8 cellular contexts compared by ENCODE assay signal in the genomic region with DNA sequence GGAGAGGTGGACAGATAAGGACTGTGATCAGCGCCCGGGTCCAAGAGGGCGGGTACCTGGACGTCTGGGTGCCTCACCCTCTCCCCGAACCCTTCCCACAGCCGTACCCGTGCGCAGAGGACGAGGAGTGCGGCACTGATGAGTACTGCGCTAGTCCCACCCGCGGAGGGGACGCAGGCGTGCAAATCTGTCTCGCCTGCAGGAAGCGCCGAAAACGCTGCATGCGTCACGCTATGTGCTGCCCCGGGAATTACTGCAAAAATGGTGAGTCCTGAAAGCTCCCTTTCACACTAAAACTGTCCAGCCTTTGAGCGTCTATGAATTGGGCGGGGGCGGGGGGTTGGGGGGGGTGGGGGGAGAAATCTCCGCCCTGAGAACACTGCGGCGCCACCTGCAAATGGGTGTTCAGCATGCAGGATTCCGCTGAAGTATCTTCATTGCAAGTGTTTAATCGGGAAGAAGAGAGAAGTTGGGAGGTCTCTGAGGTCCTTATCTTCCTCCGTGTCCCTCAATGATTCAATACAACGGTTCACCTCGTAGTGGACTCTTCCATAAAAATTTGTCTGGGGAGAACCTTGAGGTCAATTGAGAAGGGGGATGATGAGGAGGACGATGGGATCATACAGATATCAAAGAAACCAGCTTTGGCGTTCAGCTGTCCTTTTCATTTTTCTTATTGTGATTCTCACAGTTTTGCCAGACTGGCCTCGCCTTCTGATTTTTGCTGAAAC. TPM values are rescaled to one million over a fixed set of nuclear protein-coding genes. Genes with fewer than 3 reads are reported as not detected.
A peak's percentile ranks its signal among the peaks of the same experiment; 100 is the strongest.
DNase-seq lines count a peak whose midpoint lies in the region; ATAC-seq, FAIRE-seq and TF ChIP-seq lines count a peak whose summit lies in the region.

No MANE protein-coding gene starts in this region.

- no peaks in the 10 kb centered on the region for H3K36me3 Mint-ChIP-seq in naive B cell
- no peaks in the 10 kb centered on the region for H3K36me3 Mint-ChIP-seq in activated CD8-positive, alpha-beta T cell treated with anti-CD3 and anti-CD28 coated beads, Interleukin-2, amount 10 ng/mL, durations not matched to agents 7 days and 5 days (ENCODE audit: low read depth)

- H2AK9ac ChIP-seq in IMR-90 (replicated peaks; ENCODE audit: low read depth, low read length, poor library complexity) = peak overlapping the region; percentile 86

- H3K36me3 ChIP-seq in IMR-90 (ENCODE audit: control insufficient read depth, insufficient read depth, low read length) = peaks cover 6% of the 10 kb centered on the region; the same call in 1 of the 2 replicates
- no peaks in the 10 kb centered on the region for H3K36me3 ChIP-seq in endothelial cell of umbilical vein (ENCODE audit: control insufficient read depth in 2 of 2, extremely low read depth in 1 of 2, insufficient read depth in 2 of 2, low read length in 2 of 2)

- dilution Hi-C loops in IMR-90 (cut with HindIII; ENCODE audit: low sequenced_read_pairs, unreplicated experiment) = no loop called here
- dilution Hi-C loops in endothelial cell of umbilical vein (cut with MboI; ENCODE audit: extremely low pct_ligation_motif_present, low sequenced_read_pairs) = no loop called here

- H3K4me3 ChIP-seq in IMR-90 (ENCODE audit: insufficient read depth, low read depth, low read length) (peak overlapping the region; percentile 81), endothelial cell of umbilical vein (replicated peaks in 1 of 3; ENCODE audit: insufficient read depth in 1 of 3, low read depth in 1 of 3, low read length in 3 of 3) (peak overlapping the region; percentile 90 to 98 (median 90))

- H4K5ac ChIP-seq in IMR-90 (ENCODE audit: low read depth, low read length) = peak overlapping the region; percentile 80

- peak overlapping the region; percentile 97 for H2BK20ac ChIP-seq in IMR-90 (ENCODE audit: low read depth, low read length)

- DNase-seq in AG08395 (ENCODE audit: low spot score) (peak; percentile 8), IMR-90 (peak; percentile 41), endothelial cell of umbilical vein (ENCODE audit: low read depth, low spot score) (no peak), naive B cell (peak; percentile 6), cortex of kidney (lab: John Stamatoyannopoulos, UW) (no peak)
- DNase-seq in stimulated activated CD4-positive, alpha-beta T cell treated with anti-CD3 and anti-CD28 coated beads, Interleukin-4, amount 100 ng/mL, for 24 hours = no peak
- DNase-seq in stimulated activated CD8-positive, alpha-beta memory T cell treated with anti-CD3 and anti-CD28 coated beads, Interleukin-4, amount 100 ng/mL, for 48 hours = no peak
- DNase-seq in activated CD8-positive, alpha-beta T cell treated with anti-CD3 and anti-CD28 coated beads, Interleukin-2, amount 10 ng/mL, durations not matched to agents 7 days and 5 days = no peak

- peak overlapping the region; percentile 98 for H3K4ac ChIP-seq in IMR-90 (ENCODE audit: low read depth, low read length)

- H3K79me1 ChIP-seq in IMR-90 (ENCODE audit: low read depth in 1 of 2, low read length in 2 of 2) = peaks cover 0 to 34% of the 10 kb centered on the region in 2 experiments; a peak in 2 of 4 replicates

- peak overlapping the region; percentile 99 for H3K14ac ChIP-seq in IMR-90 (replicated peaks; ENCODE audit: low read depth, low read length)

- H3K4me2 ChIP-seq in IMR-90 (ENCODE audit: low read depth, low read length) (peak overlapping the region; percentile 87), endothelial cell of umbilical vein (ENCODE audit: insufficient read depth, low read length) (peak overlapping the region; percentile 93)

- peak overlapping the region; percentile 71 for H3K27ac ChIP-seq in IMR-90 (ENCODE audit: insufficient read depth, low read length)
- H3K27ac ChIP-seq in endothelial cell of umbilical vein (ENCODE audit: insufficient read depth, low read depth, low read length) = peak overlapping the region; percentile 94

- peak overlapping the region; percentile 99 for H2BK5ac ChIP-seq in IMR-90 (ENCODE audit: low read depth, low read length, poor library complexity, severe bottlenecking)

- H2BK15ac ChIP-seq in IMR-90 (ENCODE audit: low read depth, low read length) = peak overlapping the region; percentile 93

- no peak for FAIRE-seq in endothelial cell of umbilical vein (lab: Jason Lieb, UNC)

- no peaks in the 10 kb centered on the region for H3K9me3 Mint-ChIP-seq in naive B cell
- no peaks in the 10 kb centered on the region for H3K9me3 Mint-ChIP-seq in activated CD8-positive, alpha-beta T cell treated with anti-CD3 and anti-CD28 coated beads, Interleukin-2, amount 10 ng/mL, durations not matched to agents 7 days and 5 days (ENCODE audit: insufficient read depth)

- peak overlapping the region; percentile 70 to 91 (median 90) for H3K4me3 Mint-ChIP-seq in naive B cell
- no peak overlapping the region for H3K4me3 Mint-ChIP-seq in activated CD8-positive, alpha-beta T cell treated with anti-CD3 and anti-CD28 coated beads, Interleukin-2, amount 10 ng/mL, durations not matched to agents 7 days and 5 days

- peak overlapping the region; percentile 97 for H3K23ac ChIP-seq in IMR-90 (ENCODE audit: low read depth, low read length)

- peak overlapping the region; percentile 97; the same call in 1 of the 2 replicates for H3K18ac ChIP-seq in IMR-90 (ENCODE audit: low read depth, low read length)

- peak overlapping the region; percentile 97 for H2BK120ac ChIP-seq in IMR-90 (ENCODE audit: low read depth, low read length)

- peak overlapping the region; percentile 93 for H3K56ac ChIP-seq in IMR-90 (ENCODE audit: extremely low read depth, insufficient read depth, low read length)

- H3K9ac ChIP-seq in IMR-90 (ENCODE audit: low read depth, low read length) (peak overlapping the region; percentile 83), endothelial cell of umbilical vein (replicated peaks; ENCODE audit: extremely low read depth, insufficient read depth, low read length) (peak overlapping the region; percentile 89)

- H3K27me3 ChIP-seq in IMR-90 (ENCODE audit: control insufficient read depth, insufficient read depth, low read length) (no peaks in the 10 kb centered on the region), endothelial cell of umbilical vein (ENCODE audit: control insufficient read depth in 2 of 2, insufficient read depth in 2 of 2, low read length in 2 of 2) (no peaks in the 10 kb centered on the region)

- TF ChIP-seq POLR2A in IMR-90 (IDR thresholded peaks at IDR 0.05; ENCODE audit: low read depth, low read length) = no peak
- TF ChIP-seq POLR2A in endothelial cell of umbilical vein (IDR thresholded peaks at IDR 0.05; ENCODE audit: low read depth, low read length) = peak; percentile 71

- H3K4me1 Mint-ChIP-seq in naive B cell = peaks cover 18 to 26% (median 23%) of the 10 kb centered on the region in 3 donors
- peaks cover 5% of the 10 kb centered on the region for H3K4me1 Mint-ChIP-seq in activated CD8-positive, alpha-beta T cell treated with anti-CD3 and anti-CD28 coated beads, Interleukin-2, amount 10 ng/mL, durations not matched to agents 7 days and 5 days (ENCODE audit: low read depth)

- peak overlapping the region; percentile 67 for H2AK5ac ChIP-seq in IMR-90 (ENCODE audit: low read depth, low read length)

- no peaks in the 10 kb centered on the region for H4K20me1 ChIP-seq in IMR-90 (ENCODE audit: insufficient read depth, low read length)
- no peaks in the 10 kb centered on the region for H4K20me1 ChIP-seq in endothelial cell of umbilical vein (replicated peaks; ENCODE audit: control insufficient read depth, extremely low read depth, insufficient read depth, low read length)

- CTCF ChIA-PET in IMR-90 (lab: Yijun Ruan, JAX) = interaction anchor here (0.6 to 2.2 kb wide), 7 partner anchors 15 to 252 kb away, joined by 3 to 13 read pairs (median 3); no protein-coding TSS in a partner anchor
- CTCF ChIA-PET in endothelial cell of umbilical vein (lab: Charles Lee) = interaction anchor here (0.5 to 16.5 kb wide), 8 partner anchors 11 to 824 kb away, joined by 3 to 630 read pairs (median 6); no protein-coding TSS in a partner anchor
- CTCF ChIA-PET in activated CD8-positive, alpha-beta T cell treated with anti-CD3 and anti-CD28 coated beads, Interleukin-2, amount 10 ng/mL, durations not matched to agents 7 days and 5 days (lab: Charles Lee) = no interaction called here

- ATAC-seq in IMR-90 (ENCODE audit: low read depth) (peak; percentile 4), naive B cell (ENCODE audit: low read depth in 2 of 2) (peak; percentile 55 to 63)
- no peak for ATAC-seq in activated CD8-positive, alpha-beta T cell treated with anti-CD3 and anti-CD28 coated beads, Interleukin-2, amount 10 ng/mL, durations not matched to agents 7 days and 5 days

- POLR2A ChIA-PET in IMR-90 (lab: Charles Lee; ENCODE audit: unreplicated experiment) (interaction anchor here (0.6 to 1.2 kb wide), 2 partner anchors 174 to 252 kb away, joined by 4 to 9 read pairs; no protein-coding TSS in a partner anchor), endothelial cell of umbilical vein (lab: Charles Lee) (interaction anchor here (0.5 to 3.4 kb wide), 5 partner anchors 12 to 337 kb away, joined by 3 to 21 read pairs (median 4); no protein-coding TSS in a partner anchor)
- POLR2A ChIA-PET in activated CD8-positive, alpha-beta T cell treated with anti-CD3 and anti-CD28 coated beads, Interleukin-2, amount 10 ng/mL, durations not matched to agents 7 days and 5 days (lab: Charles Lee) = no interaction called here

- H3K79me2 ChIP-seq in endothelial cell of umbilical vein (ENCODE audit: control insufficient read depth, insufficient read depth, low read length) = peaks cover 30% of the 10 kb centered on the region

- BruUV-seq in IMR-90 (replicated peaks; lab: Mats Ljungman, UMichigan) (no TSS peak), endothelial cell of umbilical vein (replicated peaks; lab: Mats Ljungman, UMichigan) (no TSS peak)

- peaks cover 4% of the 10 kb centered on the region; the same call in 1 of the 2 replicates for H3K4me1 ChIP-seq in IMR-90 (ENCODE audit: control insufficient read depth, insufficient read depth, low read length)
- peaks cover 44% of the 10 kb centered on the region for H3K4me1 ChIP-seq in endothelial cell of umbilical vein (ENCODE audit: control insufficient read depth, extremely low read depth, insufficient read depth, low read length)

- H4K91ac ChIP-seq in IMR-90 (ENCODE audit: insufficient read depth, low read depth, low read length) = peak overlapping the region; percentile 92

- WGBS in IMR-90 (ENCODE audit: extremely low coverage in 2 of 2, insufficient read length in 1 of 2), 2 experiments = 0% methylated on average over 15 of the region's 36 CpGs; no CpG with 5 or more reads in 1 of the 2 experiments

- TF ChIP-seq RAD21 in IMR-90 (IDR thresholded peaks at IDR 0.05; ENCODE audit: low read length) = no peak

- intact Hi-C loops in IMR-90 (cut with micrococcal nuclease) = loop anchor here (1.0 to 5.0 kb wide), 3 partner anchors 127 to 252 kb away; no protein-coding TSS in a partner anchor
- intact Hi-C loops in endothelial cell of umbilical vein (cut with micrococcal nuclease) = loop anchor here (1.0 to 5.0 kb wide), 6 partner anchors 36 to 352 kb away; no protein-coding TSS in a partner anchor

- TF ChIP-seq CTCF in IMR-90 (conservative IDR thresholded peaks at IDR 0.05; ENCODE audit: low read depth, low read length) = no peak
- TF ChIP-seq CTCF in endothelial cell of umbilical vein (IDR thresholded peaks at IDR 0.05; ENCODE audit: extremely low read depth in 1 of 2, insufficient read depth in 1 of 2, low read depth in 1 of 2, low read length in 2 of 2) = no peak

- peak overlapping the region in 2 of 6 donors; percentile 62 to 78 for H3K27ac Mint-ChIP-seq in naive B cell
- no peak overlapping the region for H3K27ac Mint-ChIP-seq in activated CD8-positive, alpha-beta T cell treated with anti-CD3 and anti-CD28 coated beads, Interleukin-2, amount 10 ng/mL, durations not matched to agents 7 days and 5 days

- H3K9me1 ChIP-seq in IMR-90 (ENCODE audit: insufficient read depth, low read length) (peaks cover 5% of the 10 kb centered on the region; the same call in 1 of the 2 replicates), endothelial cell of umbilical vein (replicated peaks; ENCODE audit: control insufficient read depth, extremely low read depth, insufficient read depth, low read length) (no peaks in the 10 kb centered on the region)

- H2AFZ ChIP-seq in IMR-90 (replicated peaks; ENCODE audit: low read length, poor library complexity) = peak overlapping the region; percentile 89
- peak overlapping the region; percentile 26 for H2AFZ ChIP-seq in endothelial cell of umbilical vein (ENCODE audit: low read depth, low read length)

- peak overlapping the region; percentile 77 to 96 for H4K8ac ChIP-seq in IMR-90 (ENCODE audit: low read depth in 2 of 2, low read length in 2 of 2)

- in situ Hi-C loops in IMR-90 (cut with MboI; ENCODE audit: low sequenced_read_pairs) = loop anchor here (5.0 kb wide), 2 partner anchors 172 to 252 kb away; no protein-coding TSS in a partner anchor

- H3K27me3 Mint-ChIP-seq in naive B cell = peaks cover 25 to 46% (median 40%) of the 10 kb centered on the region in 3 donors
- peaks cover 37% of the 10 kb centered on the region for H3K27me3 Mint-ChIP-seq in activated CD8-positive, alpha-beta T cell treated with anti-CD3 and anti-CD28 coated beads, Interleukin-2, amount 10 ng/mL, durations not matched to agents 7 days and 5 days (ENCODE audit: low read depth)

- no peaks in the 10 kb centered on the region for H3K9me3 ChIP-seq in IMR-90 (ENCODE audit: control insufficient read depth, insufficient read depth, low read length)
- no peaks in the 10 kb centered on the region for H3K9me3 ChIP-seq in endothelial cell of umbilical vein (replicated peaks; ENCODE audit: control insufficient read depth, insufficient read depth, low read length)

RNA-seq across cellular contexts. Expression of a gene that starts 0.9 kb away (rescaled TPM):
- total RNA-seq in IMR-90 (2012; rRNA removed) = 74.7 and 116 TPM in 2 replicates
- polyA plus RNA-seq in IMR-90 (2012; rRNA removed) = 91.4 and 97.6 TPM in 2 replicates
- 27.7 and 37.6 TPM in 2 replicates for polyA plus RNA-seq in IMR-90 (2012; cell fraction: cytosol; rRNA removed)
- 32.2 and 46.0 TPM in 2 replicates for polyA plus RNA-seq in IMR-90 (2012; cell fraction: nucleus; rRNA removed; ENCODE audit: low replicate concordance)
- 184 and 200 TPM in 2 replicates for total RNA-seq in endothelial cell of umbilical vein
- polyA plus RNA-seq in endothelial cell of umbilical vein = 160 and 202 TPM in 2 replicates
- 315 and 349 TPM in 2 replicates for polyA plus RNA-seq in endothelial cell of umbilical vein (2011; cell fraction: cytosol; rRNA removed)
- 456 and 547 TPM in 2 replicates for polyA plus RNA-seq in endothelial cell of umbilical vein (2011; cell fraction: nucleus; rRNA removed)
- 423 and 427 TPM in 2 replicates for polyA plus RNA-seq in endothelial cell of umbilical vein (2012)
- polyA minus RNA-seq in endothelial cell of umbilical vein = 180 and 188 TPM in 2 replicates
- 16.3 TPM for polyA minus RNA-seq in endothelial cell of umbilical vein (2011; cell fraction: cytosol; rRNA and poly(A)+ RNA removed)
- 141 and 168 TPM in 2 replicates for polyA minus RNA-seq in endothelial cell of umbilical vein (2011; cell fraction: nucleus; rRNA and poly(A)+ RNA removed)
- polyA plus RNA-seq in naive B cell (ENCODE audit: low read depth in 6 of 6) = not detected
- total RNA-seq in activated CD8-positive, alpha-beta T cell treated with anti-CD3 and anti-CD28 coated beads, Interleukin-2, amount 10 ng/mL, durations not matched to agents 7 days and 5 days = not detected

Comparison
In these comparisons a context has a peak if more than half of its experiments do, and no peak if none do; other contexts are left out.
1. DNase-seq: peak in AG08395 (single experiment), IMR-90 (single experiment) and naive B cell (single experiment); none in endothelial cell of umbilical vein (single experiment), stimulated activated CD4-positive, alpha-beta T cell treated with anti-CD3 and anti-CD28 coated beads, Interleukin-4, amount 100 ng/mL, for 24 hours (single experiment), cortex of kidney (single experiment), stimulated activated CD8-positive, alpha-beta memory T cell treated with anti-CD3 and anti-CD28 coated beads, Interleukin-4, amount 100 ng/mL, for 48 hours (single experiment) and activated CD8-positive, alpha-beta T cell treated with anti-CD3 and anti-CD28 coated beads, Interleukin-2, amount 10 ng/mL, durations not matched to agents 7 days and 5 days (single experiment).
2. RNA of a gene that starts 0.9 kb away (total RNA-seq): 184 to 200 TPM in endothelial cell of umbilical vein and 74.7 to 116 TPM in IMR-90; not detected in activated CD8-positive, alpha-beta T cell treated with anti-CD3 and anti-CD28 coated beads, Interleukin-2, amount 10 ng/mL, durations not matched to agents 7 days and 5 days; every median in the first group is over 10 times any median in the second.